ENCODE assay signal across 13 cellular contexts in genomic region chr6:44192428-44193041, GRCh38. TPM values are rescaled to one million over a fixed set of nuclear protein-coding genes. Genes with fewer than 3 reads are reported as not detected.
DNase-seq lines count a peak whose midpoint lies in the region; ATAC-seq, FAIRE-seq and TF ChIP-seq lines count a peak whose summit lies in the region.
"Had no signal": no experiment of that assay in that cellular context is flagged by ENCODE, and none has a peak within 500 bp of the region (broad histone marks: within the 10 kb centered on the region; RNA-seq: fewer than 3 reads in every experiment).

No MANE protein-coding gene starts in this region.

- H3K36me3 Mint-ChIP-seq in astrocyte (ENCODE audit: low read depth, unreplicated experiment), result no peaks in the 10 kb centered on the region
- H3K36me3 Mint-ChIP-seq: brain had no signal

- no peak for ATAC-seq in GM21526 (IDR thresholded peaks at IDR 0.05; ENCODE audit: low FRiP score, unreplicated experiment)

- DNase-seq in NCI-H2227 (lab: John Stamatoyannopoulos, UW; ENCODE audit: unreplicated experiment) (peak; percentile 10), NCI-H2227 treated with DMSO at 0.1 percent for 48 hours (lab: John Stamatoyannopoulos, UW) (no peak), astrocyte (ENCODE audit: low read depth) (no peak), kidney (peak; percentile 3), SW480 (ENCODE audit: low spot score) (no peak)
- DNase-seq in activated CD4-positive, CD25-positive, alpha-beta regulatory T cell treated with anti-CD3 and anti-CD28 coated beads, Interleukin-2, amount 50 U/mL, for 72 hours, result no peak
- DNase-seq: ACHN; activated T-cell treated with anti-CD3 and anti-CD28 coated beads, Interleukin-2, amount 50 U/mL, for 24 hours; GDM1 had no signal

- H3K4me1 ChIP-seq in astrocyte (ENCODE audit: insufficient read depth, low read length), result no peaks in the 10 kb centered on the region
- H3K4me1 ChIP-seq in kidney (ENCODE audit: control insufficient read depth in 1 of 2, insufficient read depth in 1 of 2, low read depth in 1 of 2, low read length in 2 of 2), result no peaks in the 10 kb centered on the region
- H3K4me1 ChIP-seq in subcutaneous abdominal adipose tissue (ENCODE audit: control insufficient read depth in 5 of 5, insufficient read depth in 5 of 5, low read length in 5 of 5), result peaks cover 0 to 12% (median 6%) of the 10 kb centered on the region in 5 donors
- H3K4me1 ChIP-seq: HAP-1 had no signal

- H3K9me3 Mint-ChIP-seq in astrocyte (ENCODE audit: unreplicated experiment), result no peaks in the 10 kb centered on the region
- H3K9me3 Mint-ChIP-seq: activated T-cell treated with anti-CD3 and anti-CD28 coated beads, Interleukin-2, amount 50 U/mL, for 24 hours; brain had no signal

- H3K27ac ChIP-seq in astrocyte (ENCODE audit: low read depth, low read length), result no peak overlapping the region
- no peak overlapping the region for H3K27ac ChIP-seq in kidney (ENCODE audit: low read depth in 2 of 2, low read length in 2 of 2)
- H3K27ac ChIP-seq in subcutaneous abdominal adipose tissue (ENCODE audit: low read depth, low read length), result peak overlapping the region; percentile 47

- no peaks in the 10 kb centered on the region for H3K79me2 ChIP-seq in astrocyte (ENCODE audit: insufficient read depth, low read length)

- no peaks in the 10 kb centered on the region for H4K20me1 ChIP-seq in astrocyte (ENCODE audit: insufficient read depth, low read length)

- peaks cover 4% of the 10 kb centered on the region for H3K4me1 Mint-ChIP-seq in astrocyte (ENCODE audit: low read depth, unreplicated experiment)

- H3K27me3 Mint-ChIP-seq in astrocyte (ENCODE audit: low read depth, unreplicated experiment), result peaks cover 12% of the 10 kb centered on the region

- intact Hi-C loops in kidney (cut with DNase I), result no loop called here

- H3K27ac Mint-ChIP-seq in astrocyte (ENCODE audit: unreplicated experiment), result peak overlapping the region; percentile 67
- H3K27ac Mint-ChIP-seq: activated T-cell treated with anti-CD3 and anti-CD28 coated beads, Interleukin-2, amount 50 U/mL, for 24 hours; brain had no signal

- FAIRE-seq in astrocyte (lab: Jason Lieb, UNC), result no peak
- no peak for FAIRE-seq in kidney (lab: Jason Lieb, UNC)

- H3K9ac ChIP-seq in astrocyte (ENCODE audit: low read length), result no peak overlapping the region
- H3K9ac ChIP-seq in kidney (ENCODE audit: low read length in 2 of 2), result no peak overlapping the region
- peak overlapping the region in 3 of 5 donors; percentile 35 to 52 (median 48) for H3K9ac ChIP-seq in subcutaneous abdominal adipose tissue (ENCODE audit: low read length in 5 of 5)

- TF ChIP-seq CTCF in astrocyte (IDR thresholded peaks at IDR 0.05; ENCODE audit: insufficient read depth, low read depth, low read length) (no peak), kidney (IDR thresholded peaks at IDR 0.05; ENCODE audit: borderline replicate concordance, extremely low read depth, insufficient read depth) (no peak)

- H3K4me3 ChIP-seq in astrocyte (ENCODE audit: insufficient read depth, low read depth, low read length), result no peak overlapping the region
- H3K4me3 ChIP-seq in kidney (ENCODE audit: low read length in 2 of 2), result peak overlapping the region in 1 of 2 donors; percentile 18
- peak overlapping the region; percentile 45 to 53 (median 51) for H3K4me3 ChIP-seq in subcutaneous abdominal adipose tissue (ENCODE audit: low read depth in 1 of 5, low read length in 5 of 5)
- H3K4me3 ChIP-seq: HAP-1 had no signal

- no peaks in the 10 kb centered on the region for H3K36me3 ChIP-seq in astrocyte (ENCODE audit: insufficient read depth, low read length)
- H3K36me3 ChIP-seq in kidney (ENCODE audit: control insufficient read depth in 1 of 2, insufficient read depth in 2 of 2, low read length in 2 of 2), result no peaks in the 10 kb centered on the region
- no peaks in the 10 kb centered on the region for H3K36me3 ChIP-seq in subcutaneous abdominal adipose tissue (ENCODE audit: control insufficient read depth in 5 of 5, insufficient read depth in 5 of 5, low read length in 5 of 5)
- H3K36me3 ChIP-seq: HAP-1 had no signal

- H3K4me3 Mint-ChIP-seq in astrocyte (ENCODE audit: unreplicated experiment), result no peak overlapping the region
- H3K4me3 Mint-ChIP-seq: activated T-cell treated with anti-CD3 and anti-CD28 coated beads, Interleukin-2, amount 50 U/mL, for 24 hours; brain had no signal

- H3K27me3 ChIP-seq in astrocyte (ENCODE audit: insufficient read depth, low read length) (peaks cover 8% of the 10 kb centered on the region), subcutaneous abdominal adipose tissue (ENCODE audit: control insufficient read depth in 5 of 5, insufficient read depth in 4 of 5, low read length in 5 of 5) (no peaks in the 10 kb centered on the region)

- peak overlapping the region; percentile 35 for H3K4me2 ChIP-seq in astrocyte (ENCODE audit: low read length)

- peak overlapping the region; percentile 13 for H2AFZ ChIP-seq in astrocyte (ENCODE audit: low read depth, low read length)

- H3K9me3 ChIP-seq in astrocyte (ENCODE audit: insufficient read depth, low read depth, low read length) (no peaks in the 10 kb centered on the region), kidney (ENCODE audit: control insufficient read depth in 1 of 2, low read length in 2 of 2) (no peaks in the 10 kb centered on the region), subcutaneous abdominal adipose tissue (ENCODE audit: control insufficient read depth in 5 of 5, low read length in 5 of 5) (no peaks in the 10 kb centered on the region)
- H3K9me3 ChIP-seq: HAP-1 had no signal

RNA-seq across cellular contexts. Expression of gene MYMX, which starts 24.2 kb away (rescaled TPM):
- total RNA-seq in astrocyte (not detected in 2 replicates), kidney (1.1 TPM)
- 2.2 TPM for polyA plus RNA-seq in kidney (ENCODE audit: insufficient read depth, low read depth, low replicate concordance)

RNA-seq across cellular contexts. Expression of gene SLC29A1, which starts 30.9 kb away (rescaled TPM):
- total RNA-seq in astrocyte (14.8 and 15.3 TPM in 2 replicates), kidney (74.6 TPM)
- 50.1 TPM for polyA plus RNA-seq in kidney (ENCODE audit: insufficient read depth, low read depth, low replicate concordance)

RNA-seq across cellular contexts. Expression of gene CAPN11, which starts 33.9 kb away (rescaled TPM):
- total RNA-seq in astrocyte (not detected in 2 replicates), kidney (2.3 TPM)
- polyA plus RNA-seq in kidney (ENCODE audit: insufficient read depth, low read depth, low replicate concordance), result 0.39 TPM

RNA-seq across cellular contexts. Expression of gene HSP90AB1, which starts 54.4 kb away (rescaled TPM):
- total RNA-seq in astrocyte (859 and 914 TPM in 2 replicates), kidney (551 TPM)
- polyA plus RNA-seq in kidney (ENCODE audit: insufficient read depth, low read depth, low replicate concordance), result 499 TPM

Comparison
In these comparisons a context has a peak if more than half of its experiments do, and no peak if none do; other contexts are left out.
1. DNase-seq: peak in NCI-H2227 (single experiment) and kidney (single experiment); none in NCI-H2227 treated with DMSO at 0.1 percent for 48 hours (single experiment), astrocyte (single experiment), SW480 (single experiment) and activated CD4-positive, CD25-positive, alpha-beta regulatory T cell treated with anti-CD3 and anti-CD28 coated beads, Interleukin-2, amount 50 U/mL, for 72 hours (single experiment).
2. H3K9ac ChIP-seq: peak in subcutaneous abdominal adipose tissue (3 of 5); none in astrocyte (single experiment) and kidney (0 of 2).